Comparison of ENCODE assay signal across 8 cellular contexts in genomic region chr20:46401478-46401860, GRCh38. TPM values are rescaled to one million over a fixed set of nuclear protein-coding genes. Genes with fewer than 3 reads are reported as not detected.
DNase-seq lines count a peak whose midpoint lies in the region; ATAC-seq, FAIRE-seq and TF ChIP-seq lines count a peak whose summit lies in the region.

No MANE protein-coding gene starts in this region.

- H3K9ac ChIP-seq in BLaER1 (no peak overlapping the region), GM12878 (ENCODE audit: control insufficient read depth, insufficient read depth, low read length) (peak overlapping the region; percentile 9; the same call in 1 of the 2 replicates)

- no peak for TF ChIP-seq POLR2A in GM12878 (IDR thresholded peaks at IDR 0.05; ENCODE audit: low read depth, low read length)

- H3K4me1 Mint-ChIP-seq in natural killer cell treated with Interleukin-12 subunit alpha and Interleukin-12 subunit beta and Interleukin-15 and Interleukin-18, amount 100 ng/mL, for 72 hours (ENCODE audit: low read depth in 2 of 2): peaks cover 64 to 66% of the 10 kb centered on the region in 2 donors
- peaks cover 41 to 55% of the 10 kb centered on the region in 2 donors for H3K4me1 Mint-ChIP-seq in stimulated activated naive B cell treated with anti-CD40 and anti-IgM and Interleukin-4, amounts not matched to agents 10 μg/mL and 1 μg/mL and 100 μg/mL, for 72 hours

- no peaks in the 10 kb centered on the region for H3K27me3 Mint-ChIP-seq in natural killer cell treated with Interleukin-12 subunit alpha and Interleukin-12 subunit beta and Interleukin-15 and Interleukin-18, amount 100 ng/mL, for 72 hours
- no peaks in the 10 kb centered on the region for H3K27me3 Mint-ChIP-seq in stimulated activated naive B cell treated with anti-CD40 and anti-IgM and Interleukin-4, amounts not matched to agents 10 μg/mL and 1 μg/mL and 100 μg/mL, for 72 hours

- CTCF ChIA-PET in GM12878 (lab: Yijun Ruan, JAX): interaction anchor here (1.5 to 1.8 kb wide), 5 partner anchors 12 to 387 kb away, joined by 3 to 7 read pairs (median 5); no protein-coding TSS in a partner anchor

- TSS peak; percentile 23 for BruUV-seq in GM12878 (replicated peaks; lab: Mats Ljungman, UMichigan)

- H3K4me3 ChIP-seq in BLaER1 (no peak overlapping the region), GM12878 (peak overlapping the region; percentile 26; the same call in 1 of the 2 replicates)

- no peak for TF ChIP-seq RAD21 in GM12878 (IDR thresholded peaks at IDR 0.05; ENCODE audit: insufficient read depth, low read depth, low read length)

- H3K4me2 ChIP-seq in BLaER1 (peak overlapping the region; percentile 71), GM12878 (ENCODE audit: control insufficient read depth, insufficient read depth) (peak overlapping the region; percentile 90)

- peak overlapping the region; percentile 90 to 96 for H3K27ac Mint-ChIP-seq in natural killer cell treated with Interleukin-12 subunit alpha and Interleukin-12 subunit beta and Interleukin-15 and Interleukin-18, amount 100 ng/mL, for 72 hours
- no peak overlapping the region for H3K27ac Mint-ChIP-seq in stimulated activated naive B cell treated with anti-CD40 and anti-IgM and Interleukin-4, amounts not matched to agents 10 μg/mL and 1 μg/mL and 100 μg/mL, for 72 hours

- H3K27ac ChIP-seq in BLaER1 (peak overlapping the region; percentile 60; the same call in 1 of the 2 replicates), GM12878 (ENCODE audit: control insufficient read depth, insufficient read depth) (peak overlapping the region; percentile 22)

- SMC1A ChIA-PET in GM12878 (lab: Charles Lee; ENCODE audit: uncharacterized antibody, unreplicated experiment): interaction anchor here (0.6 to 1.4 kb wide), 5 partner anchors 14 to 95 kb away, joined by 3 to 7 read pairs (median 4); no protein-coding TSS in a partner anchor

- H3K36me3 Mint-ChIP-seq in natural killer cell treated with Interleukin-12 subunit alpha and Interleukin-12 subunit beta and Interleukin-15 and Interleukin-18, amount 100 ng/mL, for 72 hours: peaks cover 5% of the 10 kb centered on the region
- peaks cover 11 to 32% of the 10 kb centered on the region in 2 donors for H3K36me3 Mint-ChIP-seq in stimulated activated naive B cell treated with anti-CD40 and anti-IgM and Interleukin-4, amounts not matched to agents 10 μg/mL and 1 μg/mL and 100 μg/mL, for 72 hours

- peak; percentile 29 for ATAC-seq in HG03354 (IDR thresholded peaks at IDR 0.05; ENCODE audit: poor library complexity, severe bottlenecking, unreplicated experiment)
- peak; percentile 31 for ATAC-seq in GM12878
- ATAC-seq in natural killer cell treated with Interleukin-12 subunit alpha and Interleukin-12 subunit beta and Interleukin-15 and Interleukin-18, amount 100 ng/mL, for 72 hours: peak; percentile 0 to 36
- ATAC-seq in GM21786 (IDR thresholded peaks at IDR 0.05; ENCODE audit: unreplicated experiment): no peak
- no peak for ATAC-seq in stimulated activated naive B cell treated with anti-CD40 and anti-IgM and Interleukin-4, amounts not matched to agents 10 μg/mL and 1 μg/mL and 100 μg/mL, for 72 hours (replicated peaks)

- H3K9me3 ChIP-seq in BLaER1: no peaks in the 10 kb centered on the region
- no peaks in the 10 kb centered on the region for H3K9me3 ChIP-seq in GM12878 (replicated peaks; ENCODE audit: control insufficient read depth, insufficient read depth, low read length)

- 27% methylated on average over 2 of the region's 2 CpGs for WGBS in GM12878 (ENCODE audit: insufficient coverage, insufficient replicate concordance, low lambda C conversion rate, missing lambda C conversion rate)

- intact Hi-C loops in GM12878 (cut with micrococcal nuclease; ENCODE audit: unreplicated experiment): no loop called here

- FAIRE-seq in GM12878 (lab: Jason Lieb, UNC): peak; percentile 82

- H3K36me3 ChIP-seq in BLaER1 (peaks cover 27% of the 10 kb centered on the region), GM12878 (ENCODE audit: control insufficient read depth in 2 of 2, insufficient read depth in 2 of 2, low read length in 1 of 2) (peaks cover 0 to 3% of the 10 kb centered on the region in 2 experiments; a peak in 2 of 4 replicates)

- peak overlapping the region; percentile 86 for H3K4me3 Mint-ChIP-seq in natural killer cell treated with Interleukin-12 subunit alpha and Interleukin-12 subunit beta and Interleukin-15 and Interleukin-18, amount 100 ng/mL, for 72 hours
- H3K4me3 Mint-ChIP-seq in stimulated activated naive B cell treated with anti-CD40 and anti-IgM and Interleukin-4, amounts not matched to agents 10 μg/mL and 1 μg/mL and 100 μg/mL, for 72 hours: no peak overlapping the region

- RAD21 ChIA-PET in GM12878 (lab: Charles Lee; ENCODE audit: unreplicated experiment): interaction anchor here (1.0 to 1.3 kb wide), 3 partner anchors 18 to 95 kb away, joined by 3 to 5 read pairs (median 4); no protein-coding TSS in a partner anchor

- TF ChIP-seq CTCF in GM12878 (IDR thresholded peaks at IDR 0.05 in 2 of 3, conservative IDR thresholded peaks at IDR 0.05 in 1 of 3; ENCODE audit: control insufficient read depth in 2 of 3, extremely low read depth in 1 of 3, insufficient read depth in 1 of 3, low read depth in 3 of 3, low read length in 3 of 3): no peak

- DNase-seq in GM12878 (ENCODE audit: low read depth, low spot score) (peak; percentile 40), NOMO-1 treated with DMSO at 0.1 percent for 48 hours (lab: John Stamatoyannopoulos, UW; ENCODE audit: unreplicated experiment) (no peak)
- DNase-seq in natural killer cell treated with Interleukin-12 subunit alpha and Interleukin-12 subunit beta and Interleukin-15 and Interleukin-18, amount 100 ng/mL, for 72 hours (ENCODE audit: low spot score): no peak
- no peak for DNase-seq in activated effector memory CD4-positive, alpha-beta T cell treated with Interleukin-2 at 50 U/mL for 16 hours
- DNase-seq in stimulated activated naive B cell treated with anti-CD40 and anti-IgM and Interleukin-4, amounts not matched to agents 10 μg/mL and 1 μg/mL and 100 μg/mL, for 72 hours: no peak

- no peaks in the 10 kb centered on the region for H3K9me3 Mint-ChIP-seq in natural killer cell treated with Interleukin-12 subunit alpha and Interleukin-12 subunit beta and Interleukin-15 and Interleukin-18, amount 100 ng/mL, for 72 hours
- no peaks in the 10 kb centered on the region for H3K9me3 Mint-ChIP-seq in stimulated activated naive B cell treated with anti-CD40 and anti-IgM and Interleukin-4, amounts not matched to agents 10 μg/mL and 1 μg/mL and 100 μg/mL, for 72 hours

- no peaks in the 10 kb centered on the region for H3K27me3 ChIP-seq in BLaER1
- H3K27me3 ChIP-seq in GM12878 (replicated peaks in 1 of 2; ENCODE audit: control insufficient read depth in 2 of 2, insufficient read depth in 2 of 2, low read length in 1 of 2): no peaks in the 10 kb centered on the region

- no peak for TF ChIP-seq EP300 in GM12878 (IDR thresholded peaks at IDR 0.05; ENCODE audit: borderline replicate concordance in 1 of 2, control insufficient read depth in 1 of 2, low read depth in 2 of 2, low read length in 2 of 2)

- H2AFZ ChIP-seq in GM12878 (ENCODE audit: control insufficient read depth, low read depth, low read length): peak overlapping the region; percentile 46; the same call in 1 of the 2 replicates

- peaks cover 65% of the 10 kb centered on the region for H3K79me2 ChIP-seq in GM12878 (ENCODE audit: control insufficient read depth, insufficient read depth, low read length)

- H4K20me1 ChIP-seq in BLaER1 (peaks cover 81% of the 10 kb centered on the region), GM12878 (ENCODE audit: control insufficient read depth, insufficient read depth) (no peaks in the 10 kb centered on the region; the same call in 1 of the 2 replicates)

- in situ Hi-C loops in GM12878 (cut with MboI): loop anchor here (5.0 kb wide), 1 partner anchor 34 kb away; no protein-coding TSS in a partner anchor

- H3K4me1 ChIP-seq in BLaER1 (peaks cover 58% of the 10 kb centered on the region), GM12878 (ENCODE audit: control insufficient read depth, insufficient read depth, low read length) (peaks cover 50% of the 10 kb centered on the region)

- POLR2A ChIA-PET in GM12878 (lab: Charles Lee): no interaction called here

TF ChIP-seq in GM12878, 131 proteins besides CTCF, POLR2A, EP300 and RAD21 (continues in another document):
- TF ChIP-seq CHD4 (IDR thresholded peaks at IDR 0.05): no peak
- TF ChIP-seq KAT2A (conservative IDR thresholded peaks at IDR 0.05; ENCODE audit: control insufficient read depth, low read depth, low read length): no peak
- TF ChIP-seq ASH2L (IDR thresholded peaks at IDR 0.05; ENCODE audit: borderline replicate concordance, low read depth): no peak

RNA-seq across cellular contexts. Expression of gene ELMO2, which starts 4.9 kb away (rescaled TPM):
- total RNA-seq in GM12878 (2013; cell fraction: nucleolus; rRNA removed): 38.6 and 41.0 TPM in 2 replicates
- 32.8 and 40.2 TPM in 2 replicates for total RNA-seq in GM12878 (2014; rRNA removed)
- total RNA-seq in GM12878 (2014; rRNA removed; fragmentation: Illumina TruSeq; extraction: Trizol): 25.9 and 26.7 TPM in 2 replicates
- total RNA-seq in GM12878 (2021): 37.3 and 38.5 TPM in 2 replicates
- polyA plus RNA-seq in GM12878 (2011; ENCODE audit: low read depth): 17.4 TPM
- polyA plus RNA-seq in GM12878 (2011; rRNA removed): 25.8 and 40.0 TPM in 2 replicates
- 53.1 and 57.0 TPM in 2 replicates for polyA plus RNA-seq in GM12878 (2011; cell fraction: cytosol; rRNA removed)
- polyA plus RNA-seq in GM12878 (2011; cell fraction: nucleus; rRNA removed): 62.7 and 67.3 TPM in 2 replicates
- polyA plus RNA-seq in GM12878 (2012): 19.1 and 20.4 TPM in 2 replicates
- 39.6 and 43.8 TPM in 2 replicates for polyA plus RNA-seq in GM12878 (2014; fragmentation: Illumina TruSeq; extraction: Trizol)
- 10 to 100 TPM; 14.2 to 14.8 TPM for polyA plus RNA-seq in GM12878 (2014; fragmentation: Nextera tagmentation; extraction: Ambion mirVana)
- polyA plus RNA-seq in GM12878 (2014; rRNA removed): 37.4 and 37.9 TPM in 2 replicates
- polyA plus RNA-seq in GM12878 (2016; fragmentation: Nextera tagmentation; extraction: Ambion mirVana): 10 to 100 TPM; 36.0 to 38.5 TPM
- 55.2 and 55.7 TPM in 2 replicates for polyA minus RNA-seq in GM12878 (2011; rRNA and poly(A)+ RNA removed)
- 17.6 and 23.6 TPM in 2 replicates for polyA minus RNA-seq in GM12878 (2011; cell fraction: cytosol; rRNA and poly(A)+ RNA removed)
- 17.5 and 29.4 TPM in 2 replicates for polyA minus RNA-seq in GM12878 (2011; cell fraction: nucleus; rRNA and poly(A)+ RNA removed)
- 100 to 1,000 TPM in 1 of 2 donors, 10 to 100 TPM in 1; 92.3 to 100 TPM for total RNA-seq in natural killer cell treated with Interleukin-12 subunit alpha and Interleukin-12 subunit beta and Interleukin-15 and Interleukin-18, amount 100 ng/mL, for 72 hours

Comparison
In these comparisons a context has a peak if more than half of its experiments do, and no peak if none do; other contexts are left out.
1. ATAC-seq: peak in HG03354 (single experiment), GM12878 (single experiment) and natural killer cell treated with Interleukin-12 subunit alpha and Interleukin-12 subunit beta and Interleukin-15 and Interleukin-18, amount 100 ng/mL, for 72 hours (2 of 2); none in GM21786 (single experiment) and stimulated activated naive B cell treated with anti-CD40 and anti-IgM and Interleukin-4, amounts not matched to agents 10 μg/mL and 1 μg/mL and 100 μg/mL, for 72 hours (0 of 2).